16 cellular contexts compared by ENCODE assay signal in the genomic region with DNA sequence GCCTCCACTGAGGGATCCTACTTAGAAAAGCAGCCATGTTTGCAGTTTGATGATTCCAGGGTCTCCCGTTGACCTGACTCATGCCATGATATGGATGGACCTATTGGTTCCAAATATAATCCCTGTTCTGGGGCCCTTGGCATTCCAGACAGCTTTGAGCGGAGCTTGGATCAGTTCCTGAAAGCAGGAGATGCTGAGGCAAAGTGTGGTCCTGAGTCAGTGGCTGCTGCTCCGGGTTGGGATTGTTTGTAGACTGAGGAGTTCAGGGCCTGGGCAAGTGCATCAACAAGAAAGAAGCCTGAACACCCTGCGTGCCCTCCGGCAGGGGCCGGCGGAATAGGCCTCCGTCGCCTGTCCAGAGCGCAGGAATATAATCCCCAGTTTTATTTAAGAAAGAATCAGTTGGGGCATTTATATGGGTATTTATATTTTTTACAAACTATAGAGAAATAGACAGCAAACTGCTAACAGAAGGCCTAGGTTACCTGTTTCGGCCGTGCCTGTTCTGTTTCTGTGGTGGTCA. TPM values are rescaled to one million over a fixed set of nuclear protein-coding genes. Genes with fewer than 3 reads are reported as not detected.
DNase-seq lines count a peak whose midpoint lies in the region; ATAC-seq and TF ChIP-seq lines count a peak whose summit lies in the region.
"Had no signal": no experiment of that assay in that cellular context is flagged by ENCODE, and none has a peak within 500 bp of the region (broad histone marks: within the 10 kb centered on the region; RNA-seq: fewer than 3 reads in every experiment).

No MANE protein-coding gene starts in this region.

- no peak overlapping the region for H3K9ac ChIP-seq in neural progenitor cell

- H3K4me2 ChIP-seq in neural progenitor cell = no peak overlapping the region
- H3K4me2 ChIP-seq: BLaER1 treated with 17β-estradiol and CSF1 and Interleukin-3, amounts not matched to agents 10 nM and 100 nM had no signal

- H3K27ac Mint-ChIP-seq in natural killer cell treated with Interleukin-12 subunit alpha and Interleukin-12 subunit beta and Interleukin-15 and Interleukin-18, amount 100 ng/mL, for 72 hours = no peak overlapping the region
- H3K27ac Mint-ChIP-seq in natural killer cell (no peak overlapping the region), neural progenitor cell (peak overlapping the region; percentile 69)
- no peak overlapping the region for H3K27ac Mint-ChIP-seq in activated naive CD8-positive, alpha-beta T cell treated with anti-CD3 and anti-CD28 coated beads, Interleukin-2, amount 50 U/mL, for 24 hours
- H3K27ac Mint-ChIP-seq: B cell; CD8-positive, alpha-beta T cell had no signal

- intact Hi-C loops in natural killer cell (cut with micrococcal nuclease) = loop anchor here (10.0 kb wide), 1 partner anchor 363 kb away; no protein-coding TSS in a partner anchor

- peak; percentile 22 for DNase-seq in natural killer cell treated with Interleukin-12 subunit alpha and Interleukin-12 subunit beta and Interleukin-15 and Interleukin-18, amount 100 ng/mL, for 72 hours (ENCODE audit: low spot score)
- DNase-seq in natural killer cell (no peak), fibroblast of peridontal ligament (ENCODE audit: extremely low read depth) (peak; percentile 40), neural progenitor cell (ENCODE audit: low spot score) (no peak), SKM-1 treated with dmso at 0.1 percent for 144 hours (lab: John Stamatoyannopoulos, UW; ENCODE audit: unreplicated experiment) (no peak), NCI-H2081 treated with DMSO at 0.1 percent for 48 hours (lab: John Stamatoyannopoulos, UW) (no peak)
- no peak for DNase-seq in activated naive CD8-positive, alpha-beta T cell treated with anti-CD3 and anti-CD28 coated beads, Interleukin-2, amount 50 U/mL, for 24 hours
- DNase-seq: Calu3; CD8-positive, alpha-beta T cell; DMS79 treated with DMSO at 0.1 percent for 48 hours; GF-D8; GOT3; H7 had no signal

- no peaks in the 10 kb centered on the region for H3K9me3 ChIP-seq in neural progenitor cell (ENCODE audit: low read depth)
- H3K9me3 ChIP-seq: BLaER1 treated with 17β-estradiol and CSF1 and Interleukin-3, amounts not matched to agents 10 nM and 100 nM had no signal

- H3K4me3 ChIP-seq in neural progenitor cell = no peak overlapping the region
- H3K4me3 ChIP-seq: BLaER1 treated with 17β-estradiol and CSF1 and Interleukin-3, amounts not matched to agents 10 nM and 100 nM had no signal

- H3K36me3 ChIP-seq in neural progenitor cell = no peaks in the 10 kb centered on the region

- no peaks in the 10 kb centered on the region for H3K27me3 ChIP-seq in neural progenitor cell
- H3K27me3 ChIP-seq: BLaER1 treated with 17β-estradiol and CSF1 and Interleukin-3, amounts not matched to agents 10 nM and 100 nM had no signal

- no peak for ATAC-seq in natural killer cell treated with Interleukin-12 subunit alpha and Interleukin-12 subunit beta and Interleukin-15 and Interleukin-18, amount 100 ng/mL, for 72 hours
- ATAC-seq in natural killer cell = no peak
- ATAC-seq in activated naive CD8-positive, alpha-beta T cell treated with anti-CD3 and anti-CD28 coated beads, Interleukin-2, amount 50 U/mL, for 24 hours = no peak
- ATAC-seq: CD8-positive, alpha-beta T cell; HCT116 had no signal

- no peaks in the 10 kb centered on the region for H3K9me3 Mint-ChIP-seq in natural killer cell treated with Interleukin-12 subunit alpha and Interleukin-12 subunit beta and Interleukin-15 and Interleukin-18, amount 100 ng/mL, for 72 hours
- H3K9me3 Mint-ChIP-seq in natural killer cell (no peaks in the 10 kb centered on the region), neural progenitor cell (no peaks in the 10 kb centered on the region)
- no peaks in the 10 kb centered on the region for H3K9me3 Mint-ChIP-seq in activated naive CD8-positive, alpha-beta T cell treated with anti-CD3 and anti-CD28 coated beads, Interleukin-2, amount 50 U/mL, for 24 hours
- H3K9me3 Mint-ChIP-seq: CD8-positive, alpha-beta T cell had no signal

- H3K27ac ChIP-seq in neural progenitor cell = no peak overlapping the region
- H3K27ac ChIP-seq: BLaER1 treated with 17β-estradiol and CSF1 and Interleukin-3, amounts not matched to agents 10 nM and 100 nM had no signal

- H3K4me3 Mint-ChIP-seq in natural killer cell treated with Interleukin-12 subunit alpha and Interleukin-12 subunit beta and Interleukin-15 and Interleukin-18, amount 100 ng/mL, for 72 hours = no peak overlapping the region
- H3K4me3 Mint-ChIP-seq in natural killer cell = no peak overlapping the region
- H3K4me3 Mint-ChIP-seq in neural progenitor cell = no peak overlapping the region
- no peak overlapping the region for H3K4me3 Mint-ChIP-seq in activated naive CD8-positive, alpha-beta T cell treated with anti-CD3 and anti-CD28 coated beads, Interleukin-2, amount 50 U/mL, for 24 hours
- H3K4me3 Mint-ChIP-seq: B cell; CD8-positive, alpha-beta T cell had no signal

- H2AFZ ChIP-seq in neural progenitor cell (replicated peaks) = no peak overlapping the region

- TF ChIP-seq CTCF in natural killer cell (IDR thresholded peaks at IDR 0.05) = no peak
- TF ChIP-seq CTCF in neural progenitor cell (IDR thresholded peaks at IDR 0.05) = no peak

- H3K27me3 Mint-ChIP-seq in natural killer cell treated with Interleukin-12 subunit alpha and Interleukin-12 subunit beta and Interleukin-15 and Interleukin-18, amount 100 ng/mL, for 72 hours = no peaks in the 10 kb centered on the region
- H3K27me3 Mint-ChIP-seq in natural killer cell (ENCODE audit: low read depth in 2 of 2) (no peaks in the 10 kb centered on the region), neural progenitor cell (ENCODE audit: insufficient read depth, low read depth) (no peaks in the 10 kb centered on the region)
- H3K27me3 Mint-ChIP-seq in activated naive CD8-positive, alpha-beta T cell treated with anti-CD3 and anti-CD28 coated beads, Interleukin-2, amount 50 U/mL, for 24 hours = no peaks in the 10 kb centered on the region
- H3K27me3 Mint-ChIP-seq: B cell had no signal

- H3K79me2 ChIP-seq in neural progenitor cell (ENCODE audit: low read depth) = no peaks in the 10 kb centered on the region

- no peaks in the 10 kb centered on the region for H4K20me1 ChIP-seq in neural progenitor cell (ENCODE audit: low read depth)

- H3F3A ChIP-seq in neural progenitor cell (ENCODE audit: low read depth) = no peaks in the 10 kb centered on the region

- H3K36me3 Mint-ChIP-seq in natural killer cell treated with Interleukin-12 subunit alpha and Interleukin-12 subunit beta and Interleukin-15 and Interleukin-18, amount 100 ng/mL, for 72 hours = no peaks in the 10 kb centered on the region
- H3K36me3 Mint-ChIP-seq in natural killer cell (no peaks in the 10 kb centered on the region), neural progenitor cell (peaks cover 3% of the 10 kb centered on the region)
- no peaks in the 10 kb centered on the region for H3K36me3 Mint-ChIP-seq in activated naive CD8-positive, alpha-beta T cell treated with anti-CD3 and anti-CD28 coated beads, Interleukin-2, amount 50 U/mL, for 24 hours (ENCODE audit: low read depth)

- H3K4me1 ChIP-seq in neural progenitor cell = peaks cover 9% of the 10 kb centered on the region

- H3K4me1 Mint-ChIP-seq in natural killer cell treated with Interleukin-12 subunit alpha and Interleukin-12 subunit beta and Interleukin-15 and Interleukin-18, amount 100 ng/mL, for 72 hours (ENCODE audit: low read depth in 2 of 2) = no peaks in the 10 kb centered on the region
- H3K4me1 Mint-ChIP-seq in natural killer cell = no peaks in the 10 kb centered on the region
- H3K4me1 Mint-ChIP-seq in neural progenitor cell = peaks cover 8% of the 10 kb centered on the region
- no peaks in the 10 kb centered on the region for H3K4me1 Mint-ChIP-seq in activated naive CD8-positive, alpha-beta T cell treated with anti-CD3 and anti-CD28 coated beads, Interleukin-2, amount 50 U/mL, for 24 hours
- H3K4me1 Mint-ChIP-seq: B cell had no signal

RNA-seq across cellular contexts. Expression of gene LRSAM1, which starts 50.6 kb away (rescaled TPM):
- 10 to 100 TPM; 17.5 to 34.4 TPM for total RNA-seq in natural killer cell treated with Interleukin-12 subunit alpha and Interleukin-12 subunit beta and Interleukin-15 and Interleukin-18, amount 100 ng/mL, for 72 hours
- total RNA-seq in natural killer cell = 10 to 100 TPM; 17.4 to 24.6 (median 20.7) TPM
- 6.7 and 14.2 TPM in 2 replicates for total RNA-seq in neural progenitor cell (ENCODE audit: low replicate concordance)

RNA-seq across cellular contexts. Expression of gene RPL12, which starts 50.7 kb away (rescaled TPM):
- total RNA-seq in natural killer cell treated with Interleukin-12 subunit alpha and Interleukin-12 subunit beta and Interleukin-15 and Interleukin-18, amount 100 ng/mL, for 72 hours = 1,000 to 10,000 TPM in 1 of 2 donors, 100 to 1,000 TPM in 1; 698 to 1,282 TPM
- 100 to 1,000 TPM; 561 to 770 (median 724) TPM for total RNA-seq in natural killer cell
- 2,064 and 2,640 TPM in 2 replicates for total RNA-seq in neural progenitor cell (ENCODE audit: low replicate concordance)

Comparison
In these comparisons a context has a peak if more than half of its experiments do, and no peak if none do; other contexts are left out.
1. DNase-seq: peak in natural killer cell treated with Interleukin-12 subunit alpha and Interleukin-12 subunit beta and Interleukin-15 and Interleukin-18, amount 100 ng/mL, for 72 hours (single experiment) and fibroblast of peridontal ligament (single experiment); none in natural killer cell (single experiment), neural progenitor cell (single experiment), SKM-1 treated with dmso at 0.1 percent for 144 hours (single experiment), activated naive CD8-positive, alpha-beta T cell treated with anti-CD3 and anti-CD28 coated beads, Interleukin-2, amount 50 U/mL, for 24 hours (single experiment) and NCI-H2081 treated with DMSO at 0.1 percent for 48 hours (single experiment).